Comparison of ENCODE assay signal across 17 cellular contexts in genomic region chr13:49746111-49746510, GRCh38. TPM values are rescaled to one million over a fixed set of nuclear protein-coding genes. Genes with fewer than 3 reads are reported as not detected.
DNase-seq lines count a peak whose midpoint lies in the region; ATAC-seq, FAIRE-seq and TF ChIP-seq lines count a peak whose summit lies in the region.
"Had no signal": no experiment of that assay in that cellular context is flagged by ENCODE, and none has a peak within 500 bp of the region (broad histone marks: within the 10 kb centered on the region; RNA-seq: fewer than 3 reads in every experiment).

No MANE protein-coding gene starts in this region.

- H3K36me3 ChIP-seq in HEK293 (ENCODE audit: control insufficient read depth in 2 of 2, insufficient read depth in 1 of 2, low read length in 2 of 2) (peaks cover 5 to 10% of the 10 kb centered on the region in 2 experiments), HepG2 (replicated peaks in 1 of 2; ENCODE audit: control insufficient read depth in 1 of 2, insufficient read depth in 2 of 2, low read length in 2 of 2) (peaks cover 0 to 7% of the 10 kb centered on the region in 2 experiments; a peak in 1 of 5 replicates), stomach (peaks cover 0 to 34% (median 26%) of the 10 kb centered on the region in 4 donors)

- intact Hi-C loops in HepG2 (cut with micrococcal nuclease; ENCODE audit: unreplicated experiment) (no loop called here), stomach (cut with DNase I; ENCODE audit: low total_unique reads) (no loop called here)

- TF ChIP-seq RAD21 in HepG2 (CRISPR knock-in tag; IDR thresholded peaks at IDR 0.05), result no peak

- H3K27me3 ChIP-seq in HepG2 (ENCODE audit: control insufficient read depth in 1 of 2, insufficient read depth in 2 of 2, low read length in 2 of 2), result no peaks in the 10 kb centered on the region
- H3K27me3 ChIP-seq in stomach, result no peaks in the 10 kb centered on the region
- H3K27me3 ChIP-seq: SJCRH30 had no signal

- no peak overlapping the region for H3K4me3 ChIP-seq in HEK293 (ENCODE audit: low read depth, low read length)
- H3K4me3 ChIP-seq in HepG2 (replicated peaks in 1 of 3; ENCODE audit: insufficient read depth in 1 of 3, low read depth in 2 of 3, low read length in 3 of 3), result no peak overlapping the region; a peak in 1 of 6 replicates
- H3K4me3 ChIP-seq in stomach, result no peak overlapping the region
- H3K4me3 ChIP-seq: SJCRH30 had no signal

- WGBS in HepG2 (ENCODE audit: low lambda C conversion rate), result 3% methylated on average over 5 of the region's 5 CpGs
- WGBS in stomach, 5 donors, result 37 to 68% (median 54%) methylated on average over 5 of the region's 5 CpGs

- DNase-seq in NCI-H748 (lab: John Stamatoyannopoulos, UW; ENCODE audit: unreplicated experiment) (peak; percentile 65), HepG2 (ENCODE audit: low spot score) (peak; percentile 85), stomach (peak; percentile 52), ecto neural progenitor cell (ENCODE audit: low spot score) (no peak)
- DNase-seq in activated CD4-positive, CD25-positive, alpha-beta regulatory T cell treated with anti-CD3 and anti-CD28 coated beads, Interleukin-2, amount 50 U/mL, for 72 hours, result no peak
- no peak for DNase-seq in NK-92 treated with Interleukin-12 subunit alpha and Interleukin-12 subunit beta, amount 100 ng/mL, for 24 hours (lab: John Stamatoyannopoulos, UW)
- DNase-seq: Caco-2, DMS53, NCI-H1092 treated with DMSO at 0.1 percent for 48 hours, NCI-H2081 treated with DMSO at 0.1 percent for 48 hours, NCI-H2227 treated with DMSO at 0.1 percent for 48 hours, NCI-H526, OCI-M1 had no signal

- H3K79me2 ChIP-seq in HepG2 (ENCODE audit: insufficient read depth, low read length), result peaks cover 33% of the 10 kb centered on the region

- ATAC-seq in HepG2, result peak; percentile 99

- in situ Hi-C loops in HepG2 (cut with HindIII; ENCODE audit: extremely low pct_ligation_motif_present, low pct_unique_long_range_greater_than_20kb), result no loop called here

- no peaks in the 10 kb centered on the region for H4K20me1 ChIP-seq in HepG2 (ENCODE audit: insufficient read depth, low read length)

- H3K4me1 ChIP-seq in HEK293 (ENCODE audit: control insufficient read depth, insufficient read depth, low read length), result no peaks in the 10 kb centered on the region
- peaks cover 27% of the 10 kb centered on the region for H3K4me1 ChIP-seq in HepG2 (ENCODE audit: insufficient read depth, low read length)
- H3K4me1 ChIP-seq in stomach, result peaks cover 0 to 12% (median 0%) of the 10 kb centered on the region in 4 donors
- H3K4me1 ChIP-seq: SJCRH30 had no signal

- no TSS peak for BruUV-seq in HepG2 (replicated peaks; lab: Mats Ljungman, UMichigan)

- no peak overlapping the region for H3K9ac ChIP-seq in HepG2 (ENCODE audit: insufficient read depth, low read depth, low read length)
- H3K9ac ChIP-seq: KMS-11 had no signal

- no peak for TF ChIP-seq POLR2A in HepG2 (IDR thresholded peaks at IDR 0.05; ENCODE audit: insufficient read depth in 1 of 2, low read depth in 2 of 2, low read length in 2 of 2)
- no peak for TF ChIP-seq POLR2A in stomach (IDR thresholded peaks at IDR 0.05)

- POLR2A ChIA-PET in HEK293 (lab: Yijun Ruan, JAX) (no interaction called here), HepG2 (lab: Yijun Ruan, JAX) (interaction anchor here (1.0 to 2.0 kb wide), 5 partner anchors 9 to 62 kb away, joined by 3 to 11 read pairs (median 4); partner anchors contain the start of genes EBPL and KPNA3)

- CTCF ChIA-PET in HEK293 (lab: Yijun Ruan, JAX) (no interaction called here), HepG2 (lab: Yijun Ruan, JAX; ENCODE audit: low intra/inter-chr PET ratio, low total read pairs) (no interaction called here)

- peak overlapping the region; percentile 9; the same call in 1 of the 2 replicates for H3K4me2 ChIP-seq in HepG2 (ENCODE audit: low read depth, low read length)
- H3K4me2 ChIP-seq: KMS-11 had no signal

- TF ChIP-seq CTCF in HEK293 (tag by site-specific recombination; IDR thresholded peaks at IDR 0.05) (no peak), HepG2 (CRISPR knock-in tag; IDR thresholded peaks at IDR 0.05) (no peak), stomach (IDR thresholded peaks at IDR 0.05) (no peak)

- H3K9me3 ChIP-seq in HEK293 (ENCODE audit: control insufficient read depth, insufficient read depth, low read depth, low read length), result no peaks in the 10 kb centered on the region
- no peaks in the 10 kb centered on the region for H3K9me3 ChIP-seq in HepG2 (ENCODE audit: low read length)
- no peaks in the 10 kb centered on the region for H3K9me3 ChIP-seq in stomach
- H3K9me3 ChIP-seq: Caco-2, SJCRH30 had no signal

- H3K27ac ChIP-seq in HEK293 (ENCODE audit: extremely low read depth, low read depth, low read length), result no peak overlapping the region
- peak overlapping the region; percentile 62 for H3K27ac ChIP-seq in HepG2 (ENCODE audit: extremely low read length, insufficient read depth, low read length)
- no peak overlapping the region for H3K27ac ChIP-seq in stomach
- H3K27ac ChIP-seq: KMS-11, SJCRH30 had no signal

- FAIRE-seq in HepG2 (lab: Jason Lieb, UNC), result peak; percentile 88
- FAIRE-seq: H1 had no signal

- TF ChIP-seq EP300 in HepG2 (IDR thresholded peaks at IDR 0.05; ENCODE audit: low read depth in 2 of 2, low read length in 2 of 2) (peak in 1 of 2 experiments; percentile 63; a peak in 2 of 4 replicates), HepG2 (CRISPR knock-in tag; IDR thresholded peaks at IDR 0.05; ENCODE audit: borderline replicate concordance) (peak; percentile 60; the same call in 1 of the 2 replicates), stomach (IDR thresholded peaks at IDR 0.05) (no peak)

- no peak overlapping the region for H2AFZ ChIP-seq in HepG2 (ENCODE audit: low read length)

TF ChIP-seq in HEK293, 187 proteins besides CTCF, POLR2A, EP300 and RAD21 (continues in another document):
- TF ChIP-seq OVOL3 (tag by site-specific recombination; IDR thresholded peaks at IDR 0.05), result no peak

TF ChIP-seq in HepG2, 621 proteins besides CTCF, POLR2A, EP300 and RAD21 (continues in another document):
- TF ChIP-seq ZNF350 (CRISPR knock-in tag; IDR thresholded peaks at IDR 0.05; ENCODE audit: borderline replicate concordance, low read depth), result peak; percentile 57; the same call in 1 of the 2 replicates
- no peak for TF ChIP-seq ZNF451 (CRISPR knock-in tag; IDR thresholded peaks at IDR 0.05)
- no peak for TF ChIP-seq ZNF562 (CRISPR knock-in tag; IDR thresholded peaks at IDR 0.05; ENCODE audit: borderline replicate concordance)
- TF ChIP-seq THAP11 (CRISPR knock-in tag; IDR thresholded peaks at IDR 0.05), result peak; percentile 52
- peak; percentile 81 for TF ChIP-seq SAP130 (CRISPR knock-in tag; IDR thresholded peaks at IDR 0.05; ENCODE audit: low read depth)

RNA-seq across cellular contexts. Expression of gene KPNA3, which starts 46.4 kb away (rescaled TPM):
- 28.9 and 69.8 TPM in 2 replicates for total RNA-seq in HepG2 (2016; rRNA removed; fragmentation: Illumina TruSeq; extraction: Trizol)
- total RNA-seq in HepG2 (2016; cell fraction: cytosol; rRNA removed; fragmentation: Illumina TruSeq; extraction: Trizol; ENCODE audit: low read depth), result 6.4 and 7.8 TPM in 2 replicates
- 30.1 and 67.5 TPM in 2 replicates for total RNA-seq in HepG2 (2016; cell fraction: insoluble cytoplasmic fraction; rRNA removed; fragmentation: Illumina TruSeq; extraction: Trizol)
- total RNA-seq in HepG2 (2016; cell fraction: membrane; rRNA removed; fragmentation: Illumina TruSeq; extraction: Trizol), result 28.5 and 33.3 TPM in 2 replicates
- total RNA-seq in HepG2 (2016; cell fraction: nucleus; rRNA removed; fragmentation: Illumina TruSeq; extraction: Trizol), result 32.9 and 33.0 TPM in 2 replicates
- polyA plus RNA-seq in HepG2 (2011; rRNA removed), result 9.9 and 13.0 TPM in 2 replicates
- polyA plus RNA-seq in HepG2 (2011; cell fraction: cytosol; rRNA removed), result 7.2 and 11.6 TPM in 2 replicates
- 3.6 and 4.5 TPM in 2 replicates for polyA plus RNA-seq in HepG2 (2011; cell fraction: nucleus; rRNA removed)
- 16.8 and 18.2 TPM in 2 replicates for polyA plus RNA-seq in HepG2 (2012)
- 5.0 and 5.1 TPM in 2 replicates for polyA plus RNA-seq in HepG2 (2016; cell fraction: cytosol; fragmentation: Illumina TruSeq; extraction: Trizol; ENCODE audit: low read depth)
- polyA plus RNA-seq in HepG2 (2016; cell fraction: insoluble cytoplasmic fraction; fragmentation: Illumina TruSeq; extraction: Trizol; ENCODE audit: low read depth), result 71.3 and 73.5 TPM in 2 replicates
- polyA plus RNA-seq in HepG2 (2016; cell fraction: membrane; fragmentation: Illumina TruSeq; extraction: Trizol; ENCODE audit: low read depth), result 15.6 and 19.0 TPM in 2 replicates
- 33.5 and 33.9 TPM in 2 replicates for polyA plus RNA-seq in HepG2 (2016; cell fraction: nucleus; fragmentation: Illumina TruSeq; extraction: Trizol; ENCODE audit: insufficient read depth, low read depth)
- polyA minus RNA-seq in HepG2 (2011; rRNA and poly(A)+ RNA removed; ENCODE audit: low replicate concordance), result 13.6 and 15.0 TPM in 2 replicates
- polyA minus RNA-seq in HepG2 (2011; cell fraction: cytosol; rRNA and poly(A)+ RNA removed), result 17.8 and 20.1 TPM in 2 replicates
- 15.7 and 18.9 TPM in 2 replicates for polyA minus RNA-seq in HepG2 (2011; cell fraction: nucleus; rRNA and poly(A)+ RNA removed)
- total RNA-seq in stomach, result 10 to 100 TPM in 4 of 5 donors, 1 to 10 TPM in 1; 4.3 to 65.9 (median 32.3) TPM
- 10 to 100 TPM; 11.6 to 16.0 (median 11.7) TPM for polyA plus RNA-seq in stomach

RNA-seq across cellular contexts. Expression of gene EBPL, which starts 54.8 kb away (rescaled TPM):
- 51.8 and 96.5 TPM in 2 replicates for total RNA-seq in HepG2 (2016; rRNA removed; fragmentation: Illumina TruSeq; extraction: Trizol)
- total RNA-seq in HepG2 (2016; cell fraction: cytosol; rRNA removed; fragmentation: Illumina TruSeq; extraction: Trizol; ENCODE audit: low read depth), result 56.8 and 64.5 TPM in 2 replicates
- 58.9 and 93.7 TPM in 2 replicates for total RNA-seq in HepG2 (2016; cell fraction: insoluble cytoplasmic fraction; rRNA removed; fragmentation: Illumina TruSeq; extraction: Trizol)
- 81.0 and 87.0 TPM in 2 replicates for total RNA-seq in HepG2 (2016; cell fraction: membrane; rRNA removed; fragmentation: Illumina TruSeq; extraction: Trizol)
- total RNA-seq in HepG2 (2016; cell fraction: nucleus; rRNA removed; fragmentation: Illumina TruSeq; extraction: Trizol), result 79.2 and 88.6 TPM in 2 replicates
- polyA plus RNA-seq in HepG2 (2011; rRNA removed), result 121 and 152 TPM in 2 replicates
- polyA plus RNA-seq in HepG2 (2011; cell fraction: cytosol; rRNA removed), result 166 and 196 TPM in 2 replicates
- 47.9 and 52.9 TPM in 2 replicates for polyA plus RNA-seq in HepG2 (2011; cell fraction: nucleus; rRNA removed)
- 98.5 and 107 TPM in 2 replicates for polyA plus RNA-seq in HepG2 (2012)
- polyA plus RNA-seq in HepG2 (2016; cell fraction: cytosol; fragmentation: Illumina TruSeq; extraction: Trizol; ENCODE audit: low read depth), result 96.1 and 104 TPM in 2 replicates
- 80.1 and 82.4 TPM in 2 replicates for polyA plus RNA-seq in HepG2 (2016; cell fraction: insoluble cytoplasmic fraction; fragmentation: Illumina TruSeq; extraction: Trizol; ENCODE audit: low read depth)
- 123 and 124 TPM in 2 replicates for polyA plus RNA-seq in HepG2 (2016; cell fraction: membrane; fragmentation: Illumina TruSeq; extraction: Trizol; ENCODE audit: low read depth)
- polyA plus RNA-seq in HepG2 (2016; cell fraction: nucleus; fragmentation: Illumina TruSeq; extraction: Trizol; ENCODE audit: insufficient read depth, low read depth), result 147 and 178 TPM in 2 replicates
- polyA minus RNA-seq in HepG2 (2011; rRNA and poly(A)+ RNA removed; ENCODE audit: low replicate concordance), result 34.0 and 51.1 TPM in 2 replicates
- polyA minus RNA-seq in HepG2 (2011; cell fraction: cytosol; rRNA and poly(A)+ RNA removed), result 39.1 and 48.0 TPM in 2 replicates
- polyA minus RNA-seq in HepG2 (2011; cell fraction: nucleus; rRNA and poly(A)+ RNA removed), result 22.3 and 23.9 TPM in 2 replicates
- total RNA-seq in stomach, result 100 to 1,000 TPM in 2 of 5 donors, 10 to 100 TPM in 3; 36.5 to 307 (median 79.3) TPM
- 10 to 100 TPM; 38.5 to 92.0 (median 49.8) TPM for polyA plus RNA-seq in stomach

Comparison
In these comparisons a context has a peak if more than half of its experiments do, and no peak if none do; other contexts are left out.
1. DNase-seq: peak in NCI-H748 (single experiment), HepG2 (single experiment) and stomach (single experiment); none in ecto neural progenitor cell (single experiment), activated CD4-positive, CD25-positive, alpha-beta regulatory T cell treated with anti-CD3 and anti-CD28 coated beads, Interleukin-2, amount 50 U/mL, for 72 hours (single experiment) and NK-92 treated with Interleukin-12 subunit alpha and Interleukin-12 subunit beta, amount 100 ng/mL, for 24 hours (single experiment).
2. Of the 63 proteins assayed by ChIP-seq in both HepG2 and HEK293: peak only in HepG2: ATF2, ZNF121, ZNF292, ZNF350, ZNF362, ZNF580 and 1 more; only in HEK293: none; in both: ZNF18; in neither: 55.